30 cellular contexts compared by ENCODE assay signal in genomic region chr6:17900011-17900410, GRCh38.
"Had no signal": no experiment of that assay in that cellular context is flagged by ENCODE, and none has a peak within 500 bp of the region (broad histone marks: within the 10 kb centered on the region; RNA-seq: fewer than 3 reads in every experiment).

No MANE protein-coding gene starts in this region.

- H3K4me2 ChIP-seq: neural progenitor cell had no signal

- H3K4me3 Mint-ChIP-seq: mesothelial cell of epicardium; naive thymus-derived CD4-positive, alpha-beta T cell; nephron progenitor cell; neural progenitor cell; stimulated activated memory B cell treated with anti-CD40 and anti-IgM and Interleukin-4, amounts not matched to agents 10 μg/mL and 1 μg/mL and 100 μg/mL, for 72 hours had no signal

- ATAC-seq: left cardiac atrium; left lung; lower lobe of right lung; mucosa of descending colon; naive thymus-derived CD4-positive, alpha-beta T cell; right cardiac atrium; sciatic nerve; stimulated activated memory B cell treated with anti-CD40 and anti-IgM and Interleukin-4, amounts not matched to agents 10 μg/mL and 1 μg/mL and 100 μg/mL, for 72 hours; stimulated activated naive CD8-positive, alpha-beta T cell treated with anti-CD3 and anti-CD28 coated beads, Interleukin-15, Interleukin-2, amounts not matched to agents 100 U/mL and 50 U/mL, for 24 hours; upper lobe of right lung had no signal

- H2AFZ ChIP-seq: neural progenitor cell had no signal

- H3K27ac ChIP-seq: left lung, lower lobe of right lung, neural progenitor cell, neutrophil, ovary, skin epidermis, spleen, stomach, suprapubic skin, thoracic aorta, tibial artery, upper lobe of right lung had no signal

- H3K27me3 ChIP-seq: left lung, neural progenitor cell, neutrophil, ovary, spleen, stomach, suprapubic skin, tibial artery, upper lobe of right lung had no signal

- H3K4me3 ChIP-seq: left lung, lower lobe of right lung, mucosa of descending colon, neural progenitor cell, ovary, skin epidermis, spleen, stomach, suprapubic skin, thoracic aorta, tibial artery, upper lobe of right lung had no signal

- H3K36me3 ChIP-seq: lower lobe of right lung, ovary, upper lobe of right lung had no signal

- H3K4me1 Mint-ChIP-seq: naive thymus-derived CD4-positive, alpha-beta T cell; nephron progenitor cell; neural progenitor cell; stimulated activated memory B cell treated with anti-CD40 and anti-IgM and Interleukin-4, amounts not matched to agents 10 μg/mL and 1 μg/mL and 100 μg/mL, for 72 hours had no signal

- H3K27ac Mint-ChIP-seq: mesothelial cell of epicardium; naive thymus-derived CD4-positive, alpha-beta T cell; nephron progenitor cell; neural progenitor cell; progenitor cell of endocrine pancreas; stimulated activated memory B cell treated with anti-CD40 and anti-IgM and Interleukin-4, amounts not matched to agents 10 μg/mL and 1 μg/mL and 100 μg/mL, for 72 hours had no signal

- DNase-seq: head of caudate nucleus; hippocampal formation; kidney glomerular epithelial cell; left cardiac atrium; left lung; lower lobe of right lung; mesendoderm; mucosa of descending colon; naive thymus-derived CD4-positive, alpha-beta T cell; nephron progenitor cell; occipital lobe; ovary; retina; right cardiac atrium; spleen; stimulated activated CD4-positive, alpha-beta T cell treated with anti-CD3 and anti-CD28 coated beads, Interleukin-4, amount 100 ng/mL, for 4 hours; stimulated activated CD8-positive, alpha-beta memory T cell treated with anti-CD3 and anti-CD28 coated beads, Interleukin-4, amount 100 ng/mL, for 48 hours; stimulated activated naive CD8-positive, alpha-beta T cell treated with anti-CD3 and anti-CD28 coated beads, Interleukin-15, Interleukin-2, amounts not matched to agents 100 U/mL and 50 U/mL, for 24 hours; stomach; tibial artery; upper lobe of right lung had no signal

- H3K9ac ChIP-seq: neural progenitor cell had no signal

- H3K27me3 Mint-ChIP-seq: progenitor cell of endocrine pancreas; stimulated activated memory B cell treated with anti-CD40 and anti-IgM and Interleukin-4, amounts not matched to agents 10 μg/mL and 1 μg/mL and 100 μg/mL, for 72 hours had no signal

- H3K9me3 ChIP-seq: neutrophil, ovary, suprapubic skin had no signal

- H3K4me1 ChIP-seq: neural progenitor cell had no signal
